In genomic region chr3:97772926-97773325, GRCh38 we compare ENCODE assay signal across 24 cellular contexts. TPM values are rescaled to one million over a fixed set of nuclear protein-coding genes. Genes with fewer than 3 reads are reported as not detected.
DNase-seq lines count a peak whose midpoint lies in the region; TF ChIP-seq lines count a peak whose summit lies in the region.
"Had no signal": no experiment of that assay in that cellular context is flagged by ENCODE, and none has a peak within 500 bp of the region (broad histone marks: within the 10 kb centered on the region; RNA-seq: fewer than 3 reads in every experiment).

No MANE protein-coding gene starts in this region.

- no peak overlapping the region for H3K4me3 ChIP-seq in fibroblast of pulmonary artery (replicated peaks; ENCODE audit: low read depth, low read length)
- H3K4me3 ChIP-seq in osteoblast (ENCODE audit: insufficient read depth, low read length): no peak overlapping the region
- H3K4me3 ChIP-seq in Peyer's patch: no peak overlapping the region
- H3K4me3 ChIP-seq: BLaER1, GM12878 had no signal

- H3K79me2 ChIP-seq in osteoblast (ENCODE audit: insufficient read depth, low read length): no peaks in the 10 kb centered on the region

- no peak overlapping the region for H3K4me2 ChIP-seq in osteoblast (ENCODE audit: insufficient read depth, low read length)
- H3K4me2 ChIP-seq: BLaER1 had no signal

- TF ChIP-seq POLR2A in Peyer's patch (IDR thresholded peaks at IDR 0.05): no peak

- no peaks in the 10 kb centered on the region for H3K9me3 ChIP-seq in osteoblast (ENCODE audit: low read depth, low read length)
- no peaks in the 10 kb centered on the region for H3K9me3 ChIP-seq in Peyer's patch
- H3K9me3 ChIP-seq: BE2C had no signal

- no peak overlapping the region for H3K27ac Mint-ChIP-seq in osteocyte (ENCODE audit: unreplicated experiment)
- H3K27ac Mint-ChIP-seq: CD14-positive monocyte; CD4-positive, alpha-beta memory T cell; CD4-positive, CD25-positive, alpha-beta regulatory T cell; CD8-positive, alpha-beta memory T cell had no signal

- H3K4me1 ChIP-seq in osteoblast (ENCODE audit: insufficient read depth, low read length) (no peaks in the 10 kb centered on the region), Peyer's patch (no peaks in the 10 kb centered on the region)
- H3K4me1 ChIP-seq: BLaER1 had no signal

- H3K27ac ChIP-seq in osteoblast (ENCODE audit: low read depth, low read length) (no peak overlapping the region), Peyer's patch (no peak overlapping the region)
- H3K27ac ChIP-seq: BLaER1 had no signal

- H3K4me3 Mint-ChIP-seq in osteocyte (ENCODE audit: unreplicated experiment): no peak overlapping the region
- H3K4me3 Mint-ChIP-seq: CD14-positive monocyte; CD4-positive, alpha-beta memory T cell; CD4-positive, CD25-positive, alpha-beta regulatory T cell; CD8-positive, alpha-beta memory T cell had no signal

- no peak overlapping the region for H2AFZ ChIP-seq in osteoblast (ENCODE audit: low read length)

- H3K36me3 ChIP-seq in osteoblast (ENCODE audit: insufficient read depth, low read length): no peaks in the 10 kb centered on the region
- H3K36me3 ChIP-seq in Peyer's patch: no peaks in the 10 kb centered on the region
- H3K36me3 ChIP-seq: BLaER1 had no signal

- peaks cover 36% of the 10 kb centered on the region for H3K36me3 Mint-ChIP-seq in osteocyte (ENCODE audit: unreplicated experiment)

- peaks cover 21% of the 10 kb centered on the region for H3K9me3 Mint-ChIP-seq in osteocyte (ENCODE audit: unreplicated experiment)
- H3K9me3 Mint-ChIP-seq: CD8-positive, alpha-beta memory T cell had no signal

- H4K20me1 ChIP-seq in osteoblast (ENCODE audit: insufficient read depth, low read length): no peaks in the 10 kb centered on the region
- H4K20me1 ChIP-seq: BLaER1 had no signal

- no peaks in the 10 kb centered on the region for H3K27me3 Mint-ChIP-seq in osteocyte (ENCODE audit: unreplicated experiment)
- H3K27me3 Mint-ChIP-seq: CD4-positive, alpha-beta memory T cell; CD4-positive, CD25-positive, alpha-beta regulatory T cell; CD8-positive, alpha-beta memory T cell had no signal

- peak; percentile 29 for DNase-seq in dermis blood vessel endothelial cell
- peak; percentile 5 for DNase-seq in fibroblast of pulmonary artery (ENCODE audit: low read depth)
- DNase-seq in osteoblast (ENCODE audit: insufficient read length, low spot score, missing footprints): peak; percentile 13
- no peak for DNase-seq in Peyer's patch
- DNase-seq in osteocyte (ENCODE audit: extremely low spot score, unreplicated experiment): no peak
- no peak for DNase-seq in stimulated activated CD4-positive, alpha-beta T cell treated with anti-CD3 and anti-CD28 coated beads, Interleukin-2, amount 100 ng/mL, for 48 hours
- DNase-seq: 8988T; ACHN; BE2C; C1 segment of cervical spinal cord; CD4-positive, alpha-beta memory T cell; CD4-positive, CD25-positive, alpha-beta regulatory T cell; CD8-positive, alpha-beta memory T cell; COR-L47; DMS 273 treated with DMSO at 0.1 percent for 48 hours; DMS153; DMS53; DMS79; DND-41; EL; GDM1 had no signal

- TF ChIP-seq CTCF in fibroblast of pulmonary artery (IDR thresholded peaks at IDR 0.05; ENCODE audit: low read length, missing control alignments) (no peak), osteoblast (IDR thresholded peaks at IDR 0.05; ENCODE audit: extremely low read depth, low read depth, low read length) (no peak), Peyer's patch (IDR thresholded peaks at IDR 0.05) (no peak), osteocyte (IDR thresholded peaks at IDR 0.05) (no peak)

- H3K27me3 ChIP-seq in osteoblast (ENCODE audit: insufficient read depth, low read length) (no peaks in the 10 kb centered on the region), Peyer's patch (no peaks in the 10 kb centered on the region)
- H3K27me3 ChIP-seq: BE2C, BLaER1 had no signal

- H3K4me1 Mint-ChIP-seq in osteocyte (ENCODE audit: unreplicated experiment): peaks cover 9% of the 10 kb centered on the region
- H3K4me1 Mint-ChIP-seq: CD14-positive monocyte had no signal

RNA-seq across cellular contexts. Expression of gene ARL6, which starts 8.4 kb away (rescaled TPM):
- total RNA-seq in dermis blood vessel endothelial cell (6.7 and 7.5 TPM in 2 replicates), osteoblast (10.6 and 11.6 TPM in 2 replicates), Peyer's patch (1 to 10 TPM; 1.8 to 7.4 (median 2.6) TPM), osteocyte (5.8 and 6.1 TPM in 2 replicates)

RNA-seq across cellular contexts. Expression of gene CRYBG3, which starts 48.9 kb away (rescaled TPM):
- total RNA-seq in dermis blood vessel endothelial cell (36.9 and 43.2 TPM in 2 replicates), osteoblast (18.9 and 20.3 TPM in 2 replicates), Peyer's patch (10 to 100 TPM; 11.4 to 47.0 (median 16.9) TPM), osteocyte (13.0 and 13.5 TPM in 2 replicates)

Comparison
In these comparisons a context has a peak if more than half of its experiments do, and no peak if none do; other contexts are left out.
1. DNase-seq: peak in dermis blood vessel endothelial cell (single experiment), fibroblast of pulmonary artery (single experiment) and osteoblast (single experiment); none in Peyer's patch (0 of 3), osteocyte (single experiment) and stimulated activated CD4-positive, alpha-beta T cell treated with anti-CD3 and anti-CD28 coated beads, Interleukin-2, amount 100 ng/mL, for 48 hours (0 of 2).